ENCODE assay signal across 8 cellular contexts in the genomic region with DNA sequence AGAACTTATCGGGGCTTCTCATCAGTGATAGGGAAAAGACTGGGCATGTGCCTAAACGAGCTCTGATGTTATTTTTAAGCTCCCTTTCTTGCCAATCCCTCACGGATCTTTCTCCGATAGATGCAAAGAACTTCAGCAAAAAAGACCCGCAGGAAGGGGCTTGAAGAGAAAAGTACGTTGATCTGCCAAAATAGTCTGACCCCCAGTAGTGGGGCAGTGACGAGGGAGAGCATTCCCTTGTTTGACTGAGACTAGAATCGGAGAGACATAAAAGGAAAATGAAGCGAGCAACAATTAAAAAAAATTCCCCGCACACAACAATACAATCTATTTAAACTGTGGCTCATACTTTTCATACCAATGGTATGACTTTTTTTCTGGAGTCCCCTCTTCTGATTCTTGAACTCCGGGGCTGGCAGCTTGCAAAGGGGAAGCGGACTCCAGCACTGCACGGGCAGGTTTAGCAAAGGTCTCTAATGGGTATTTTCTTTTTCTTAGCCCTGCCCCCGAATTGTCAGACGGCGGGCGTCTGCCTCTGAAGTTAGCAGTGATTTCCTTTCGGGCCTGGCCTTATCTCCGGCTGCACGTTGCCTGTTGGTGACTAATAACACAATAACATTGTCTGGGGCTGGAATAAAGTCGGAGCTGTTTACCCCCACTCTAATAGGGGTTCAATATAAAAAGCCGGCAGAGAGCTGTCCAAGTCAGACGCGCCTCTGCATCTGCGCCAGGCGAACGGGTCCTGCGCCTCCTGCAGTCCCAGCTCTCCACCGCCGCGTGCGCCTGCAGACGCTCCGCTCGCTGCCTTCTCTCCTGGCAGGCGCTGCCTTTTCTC. TPM values are rescaled to one million over a fixed set of nuclear protein-coding genes. Genes with fewer than 3 reads are reported as not detected.
DNase-seq lines count a peak whose midpoint lies in the region; ATAC-seq and TF ChIP-seq lines count a peak whose summit lies in the region.

A gene (plus strand): TSS at position 707 of the 835 bp plus-strand sequence. CDS start 269 bp downstream, outside the sequence.

- H3K4me1 ChIP-seq in mononuclear cell (ENCODE audit: insufficient read depth, low read length) = peaks cover 26% of the 10 kb centered on the region

- ATAC-seq in GM18858 (IDR thresholded peaks at IDR 0.05; ENCODE audit: unreplicated experiment) = peak; percentile 75
- ATAC-seq in HG03045 (IDR thresholded peaks at IDR 0.05; ENCODE audit: unreplicated experiment) = peak; percentile 90

- DNase-seq in AG09319 (ENCODE audit: extremely low read depth, low read depth) (peak; percentile 52), NCI-H526 treated with DMSO at 0.1 percent for 48 hours (lab: John Stamatoyannopoulos, UW) (peak; percentile 36), epithelial cell of proximal tubule (ENCODE audit: low read depth) (peak; percentile 44)
- peak; percentile 24 to 36 (median 35) for DNase-seq in activated CD8-positive, alpha-beta memory T cell treated with anti-CD3 and anti-CD28 coated beads for 48 hours (ENCODE audit: low read depth in 2 of 3, low spot score in 2 of 3)
- DNase-seq in stimulated activated CD8-positive, alpha-beta memory T cell treated with anti-CD3 and anti-CD28 coated beads, Interleukin-7, amount 100 ng/mL, for 24 hours (ENCODE audit: low read depth) = peak; percentile 27

- peak; percentile 55 for TF ChIP-seq CTCF in AG09319 (IDR thresholded peaks at IDR 0.05; ENCODE audit: low read depth, low read length)
- peak; percentile 54 for TF ChIP-seq CTCF in epithelial cell of proximal tubule (conservative IDR thresholded peaks at IDR 0.05; ENCODE audit: low read depth, low read length)

- peaks cover 33% of the 10 kb centered on the region for H3K27me3 ChIP-seq in mononuclear cell (ENCODE audit: insufficient read depth, low read length)

- no peaks in the 10 kb centered on the region for H3K9me3 ChIP-seq in mononuclear cell (ENCODE audit: low read depth, low read length)

- H3K4me3 ChIP-seq in epithelial cell of proximal tubule (ENCODE audit: low read depth, low read length) (peak within 1 kb of the TSS; percentile 58), mononuclear cell (ENCODE audit: low read length) (peak within 1 kb of the TSS; percentile 31)

RNA-seq across cellular contexts. Expression of the gene that starts here (rescaled TPM):
- total RNA-seq in epithelial cell of proximal tubule = 16.3 and 21.0 TPM in 2 replicates
- total RNA-seq in mononuclear cell = 4.9 TPM

Comparison
In these comparisons a context has a peak if more than half of its experiments do, and no peak if none do; other contexts are left out.
1. Peak in every context shown above with its lines: DNase-seq, ATAC-seq and H3K4me3 ChIP-seq.